In the genomic region with DNA sequence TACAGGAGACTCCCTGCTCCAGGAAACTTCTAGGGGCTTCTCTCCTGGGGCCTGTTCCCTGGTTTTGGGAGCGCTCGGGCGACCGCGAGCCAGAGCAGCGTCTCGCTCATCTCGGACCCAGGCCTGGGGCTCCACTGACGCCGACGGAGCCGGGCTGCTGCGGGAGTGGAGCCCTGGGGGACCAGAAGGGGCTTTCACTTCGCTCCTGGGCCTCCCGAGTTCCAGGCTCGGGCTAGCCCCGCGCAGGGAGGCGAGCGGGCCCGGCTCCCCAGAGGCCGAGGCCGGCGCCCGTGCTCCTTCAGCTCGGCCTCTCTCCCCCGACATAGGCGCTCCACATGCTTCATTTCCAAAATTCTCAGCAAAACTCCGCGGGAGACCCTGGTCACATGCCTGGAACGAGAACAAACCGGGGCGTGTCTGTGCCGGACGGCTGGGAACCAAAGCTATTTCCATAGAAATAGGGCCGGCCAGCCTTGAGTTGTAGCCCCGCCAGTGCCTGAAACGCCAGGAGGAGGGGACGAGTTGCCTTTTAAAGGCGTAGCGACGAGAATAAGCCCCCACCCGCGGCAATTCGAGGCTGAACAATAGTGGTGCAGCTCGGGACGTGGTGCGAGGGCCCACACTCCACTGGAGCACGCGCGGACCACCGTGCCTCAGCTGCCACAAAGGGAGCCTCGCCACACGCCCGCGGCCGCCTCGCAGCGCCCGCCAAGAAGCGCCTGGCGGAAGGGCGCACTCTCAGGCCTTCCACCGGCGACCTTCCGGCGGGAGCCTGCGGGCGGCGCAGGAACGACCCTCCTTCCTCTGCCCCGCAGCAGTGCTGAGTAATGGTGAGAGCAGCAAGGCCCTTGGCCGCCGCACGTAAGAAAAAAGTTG, we compare ENCODE assay signal across 8 cellular contexts. TPM values are rescaled to one million over a fixed set of nuclear protein-coding genes. Genes with fewer than 3 reads are reported as not detected.
A peak's percentile ranks its signal among the peaks of the same experiment; 100 is the strongest.
DNase-seq lines count a peak whose midpoint lies in the region; ATAC-seq lines count a peak whose summit lies in the region.

No MANE protein-coding gene starts in this region.

- peak; percentile 25 for ATAC-seq in GM19467 (IDR thresholded peaks at IDR 0.05; ENCODE audit: unreplicated experiment)
- peak; percentile 13 for ATAC-seq in HG03565 (IDR thresholded peaks at IDR 0.05; ENCODE audit: unreplicated experiment)

- DNase-seq in ELF-1 (ENCODE audit: low read depth, low spot score) (peak; percentile 89), RPMI7951 (ENCODE audit: low read depth) (peak; percentile 74), cerebellum (ENCODE audit: low spot score) (peak; percentile 79), kidney tubule cell (ENCODE audit: low spot score) (peak; percentile 68), H4 (ENCODE audit: low spot score) (no peak)
- DNase-seq in stimulated activated CD4-positive, alpha-beta T cell treated with anti-CD3 and anti-CD28 coated beads, Interleukin-15, amount 100 ng/mL, for 48 hours (ENCODE audit: low read depth in 2 of 2) = peak; percentile 27 to 44

RNA-seq across cellular contexts. Expression of gene G3BP1, which starts 1.1 kb away (rescaled TPM):
- 122 and 129 TPM in 2 replicates for total RNA-seq in RPMI7951 (2014; rRNA removed; shearing (Covaris generic))
- 84.3 TPM for total RNA-seq in cerebellum
- total RNA-seq in H4 (2014; rRNA removed; shearing (Covaris generic)) = 113 and 129 TPM in 2 replicates

RNA-seq across cellular contexts. Expression of gene ATOX1, which starts 12.2 kb away (rescaled TPM):
- 156 and 161 TPM in 2 replicates for total RNA-seq in RPMI7951 (2014; rRNA removed; shearing (Covaris generic))
- 24.4 TPM for total RNA-seq in cerebellum
- 85.3 and 121 TPM in 2 replicates for total RNA-seq in H4 (2014; rRNA removed; shearing (Covaris generic))
